Comparison of ENCODE assay signal across 1 cellular context in genomic region chr19:4791183-4792018, GRCh38.
TF ChIP-seq lines count a peak whose summit lies in the region.

Gene FEM1A (plus strand): TSS chr19:4791734. CDS start chr19:4791855, 121 bp downstream.

TF ChIP-seq in GM12878, 131 proteins besides CTCF, POLR2A, EP300 and RAD21 (continued from another document):
- TF ChIP-seq SKIL (IDR thresholded peaks at IDR 0.05; ENCODE audit: low read depth, poor library complexity, severe bottlenecking) (no peak), USF1 (IDR thresholded peaks at IDR 0.05; ENCODE audit: borderline replicate concordance, extremely low read length, insufficient read depth, low read depth, low read length) (peak; percentile 68), KDM1A (IDR thresholded peaks at IDR 0.05; ENCODE audit: borderline replicate concordance) (no peak), FOXK2 (IDR thresholded peaks at IDR 0.05) (peak; percentile 36; the same call in 1 of the 2 replicates), HCFC1 (IDR thresholded peaks at IDR 0.05; ENCODE audit: low read length) (peak; percentile 99), ZNF592 (IDR thresholded peaks at IDR 0.05) (no peak), ZBTB40 (IDR thresholded peaks at IDR 0.05; ENCODE audit: borderline replicate concordance) (peak; percentile 97), RELA (IDR thresholded peaks at IDR 0.05; ENCODE audit: borderline replicate concordance, partially characterized antibody) (peak; percentile 21), SP1 (IDR thresholded peaks at IDR 0.05; ENCODE audit: low read depth, low read length) (no peak), E2F4 (IDR thresholded peaks at IDR 0.05; ENCODE audit: low read depth, low read length) (0 out of 2 replicates have a peak, but pooled peaks have one; percentile 2), TAF1 (IDR thresholded peaks at IDR 0.05; ENCODE audit: borderline replicate concordance, low read depth, low read length) (peak; percentile 84), SPI1 (IDR thresholded peaks at IDR 0.05; ENCODE audit: borderline replicate concordance, insufficient read depth, low read depth, low read length) (peak; percentile 35; the same call in 1 of the 2 replicates), TBL1XR1 (IDR thresholded peaks at IDR 0.05; ENCODE audit: low read depth, low read length) (peak; percentile 65; the same call in 1 of the 2 replicates), BACH1 (IDR thresholded peaks at IDR 0.05; ENCODE audit: borderline replicate concordance) (peak; percentile 69; the same call in 1 of the 2 replicates), KAT2A (conservative IDR thresholded peaks at IDR 0.05; ENCODE audit: control insufficient read depth, low read depth, low read length) (no peak), CHD2 (IDR thresholded peaks at IDR 0.05; ENCODE audit: borderline replicate concordance, low read depth, low read length) (peak; percentile 92), POLR2AphosphoS5 (IDR thresholded peaks at IDR 0.05; ENCODE audit: low read length) (peak; percentile 77), MYB (IDR thresholded peaks at IDR 0.05; ENCODE audit: borderline replicate concordance, low read depth, low read length) (no peak), NBN (IDR thresholded peaks at IDR 0.05) (peak; percentile 98), WRNIP1 (IDR thresholded peaks at IDR 0.05; ENCODE audit: borderline replicate concordance, low read depth, low read length) (peak; percentile 79; the same call in 1 of the 2 replicates), SMAD5 (IDR thresholded peaks at IDR 0.05; ENCODE audit: low read depth) (peak; percentile 54; the same call in 1 of the 2 replicates), SUPT20H (IDR thresholded peaks at IDR 0.05; ENCODE audit: borderline replicate concordance, control insufficient read depth, low read depth, low read length) (no peak), SIX5 (IDR thresholded peaks at IDR 0.05; ENCODE audit: low read depth, low read length, severe bottlenecking) (peak; percentile 96), EED (IDR thresholded peaks at IDR 0.05; ENCODE audit: low read depth) (no peak), MAX (IDR thresholded peaks at IDR 0.05; ENCODE audit: low read depth, low read length) (no peak), CBX5 (IDR thresholded peaks at IDR 0.05; ENCODE audit: low read depth) (no peak), ATF7 (IDR thresholded peaks at IDR 0.05; ENCODE audit: low read depth) (peak; percentile 94), RAD51 (IDR thresholded peaks at IDR 0.05) (peak; percentile 90), HSF1 (IDR thresholded peaks at IDR 0.05; ENCODE audit: low read depth, low read length) (peak; percentile 34; the same call in 1 of the 2 replicates), HDAC2 (IDR thresholded peaks at IDR 0.05) (no peak)
